Comparison of ENCODE assay signal across 1 cellular context in the genomic region with DNA sequence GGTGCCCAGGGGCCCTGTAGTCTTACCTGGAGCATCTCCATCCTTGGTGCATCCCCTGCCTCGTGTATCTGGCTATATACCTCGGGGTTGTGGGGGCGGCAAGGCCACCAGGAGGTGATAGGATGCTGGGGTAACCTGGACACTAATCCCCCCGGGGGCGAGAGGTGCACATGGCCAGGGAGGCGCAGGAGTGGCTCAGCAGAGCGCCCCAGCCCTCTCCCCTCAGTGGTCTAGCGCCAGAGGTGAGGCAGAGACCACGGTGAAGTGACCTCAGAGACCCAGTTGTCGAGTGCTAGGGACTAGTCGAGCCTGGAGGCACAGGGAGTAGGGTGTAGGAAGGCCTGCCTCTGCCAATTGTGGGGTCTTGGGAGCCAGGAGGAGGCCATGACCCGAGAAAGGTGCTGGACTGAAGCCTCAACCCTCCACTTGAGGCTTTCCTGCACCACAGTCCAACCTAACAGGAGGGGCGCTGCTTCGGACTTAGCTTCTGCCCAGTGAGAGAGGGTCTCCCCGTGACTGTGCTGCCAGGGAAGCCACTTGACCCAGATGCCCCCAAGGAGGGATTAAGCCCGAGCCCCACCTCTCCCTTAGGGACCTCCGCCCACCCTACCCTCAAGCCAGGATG.
TF ChIP-seq lines count a peak whose summit lies in the region.

A gene (minus strand): TSS at position 51 of the 625 bp plus-strand sequence. CDS start 10 bp downstream, at position 41.

TF ChIP-seq in HepG2, 621 proteins besides CTCF, POLR2A, EP300 and RAD21 (continued from another document):
- TF ChIP-seq, protein P1, sequence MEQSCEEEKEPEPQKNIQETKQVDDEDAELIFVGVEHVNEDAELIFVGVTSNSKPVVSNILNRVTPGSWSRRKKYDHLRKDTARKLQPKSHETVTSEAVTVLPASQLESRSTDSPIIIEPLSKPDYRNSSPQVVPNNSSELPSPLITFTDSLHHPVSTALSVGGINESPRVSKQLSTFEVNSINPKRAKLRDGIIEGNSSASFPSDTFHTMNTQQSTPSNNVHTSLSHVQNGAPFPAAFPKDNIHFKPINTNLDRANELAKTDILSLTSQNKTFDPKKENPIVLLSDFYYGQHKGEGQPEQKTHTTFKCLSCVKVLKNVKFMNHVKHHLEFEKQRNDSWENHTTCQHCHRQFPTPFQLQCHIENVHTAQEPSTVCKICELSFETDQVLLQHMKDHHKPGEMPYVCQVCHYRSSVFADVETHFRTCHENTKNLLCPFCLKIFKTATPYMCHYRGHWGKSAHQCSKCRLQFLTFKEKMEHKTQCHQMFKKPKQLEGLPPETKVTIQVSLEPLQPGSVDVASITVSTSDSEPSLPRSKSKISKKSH (CRISPR knock-in tag; IDR thresholded peaks at IDR 0.05; ENCODE audit: borderline replicate concordance) = peak; percentile 38; the same call in 1 of the 2 replicates
- TF ChIP-seq CHD2 (IDR thresholded peaks at IDR 0.05; ENCODE audit: low read depth, low read length) = no peak
- TF ChIP-seq SRY (CRISPR knock-in tag; IDR thresholded peaks at IDR 0.05) = no peak
- 0 out of 2 replicates have a peak, but pooled peaks have one; percentile 9 for TF ChIP-seq POLR2AphosphoS5 (IDR thresholded peaks at IDR 0.05; ENCODE audit: low read depth, low read length)
